ENCODE assay signal across 8 cellular contexts in genomic region chr11:65574147-65574962, GRCh38. TPM values are rescaled to one million over a fixed set of nuclear protein-coding genes. Genes with fewer than 3 reads are reported as not detected.
DNase-seq lines count a peak whose midpoint lies in the region; ATAC-seq and TF ChIP-seq lines count a peak whose summit lies in the region.

No MANE protein-coding gene starts in this region.

- ATAC-seq in HG02623 (IDR thresholded peaks at IDR 0.05; ENCODE audit: unreplicated experiment), result peak; percentile 25
- peak; percentile 26 for ATAC-seq in activated B cell treated with CpG ODN at 0.5 μM for 24 hours (ENCODE audit: low read depth)
- ATAC-seq in HG02840 (IDR thresholded peaks at IDR 0.05; ENCODE audit: low FRiP score, unreplicated experiment), result no peak

- H3K4me3 ChIP-seq in GM12865 (ENCODE audit: low read depth, low read length) (peak overlapping the region; percentile 71), cardiac fibroblast (replicated peaks in 1 of 2; ENCODE audit: low read depth in 2 of 2, low read length in 2 of 2) (peak overlapping the region; percentile 66 to 74)

- no peaks in the 10 kb centered on the region for H3K9me3 Mint-ChIP-seq in activated B cell treated with CpG ODN at 0.5 μM for 24 hours

- POLR2A ChIA-PET in activated B cell treated with CpG ODN at 0.5 μM for 24 hours (lab: Charles Lee), result interaction anchor here (1.5 to 5.7 kb wide), 9 partner anchors 15 to 76 kb away, joined by 4 to 239 read pairs (median 30); partner anchors contain the start of genes KCNK7, MALAT1, MAP3K11 and PCNX3

- H3K27me3 Mint-ChIP-seq in activated B cell treated with CpG ODN at 0.5 μM for 24 hours, result no peaks in the 10 kb centered on the region

- peaks cover 74% of the 10 kb centered on the region for H3K4me1 Mint-ChIP-seq in activated B cell treated with CpG ODN at 0.5 μM for 24 hours

- TF ChIP-seq CTCF in GM12865 (IDR thresholded peaks at IDR 0.05; ENCODE audit: insufficient read depth, low read depth, low read length, missing control alignments) (peak; percentile 78), activated B cell treated with CpG ODN at 0.5 μM for 24 hours (IDR thresholded peaks at IDR 0.05) (peak; percentile 84), cardiac fibroblast (IDR thresholded peaks at IDR 0.05; ENCODE audit: low read depth, low read length) (peak; percentile 59)

- DNase-seq in GM12865 (ENCODE audit: low read depth) (peak; percentile 98), NCI-H2107 (lab: John Stamatoyannopoulos, UW) (peak; percentile 55), activated B cell treated with CpG ODN at 0.5 μM for 24 hours (peak; percentile 87), cardiac fibroblast (ENCODE audit: low read depth in 2 of 2) (peak; percentile 95 to 98), islet precursor cell (peak; percentile 98)
- peak; percentile 87 for DNase-seq in stimulated activated CD4-positive, alpha-beta T cell treated with anti-CD3 and anti-CD28 coated beads, Interleukin-12 subunit alpha, Interleukin-12 subunit beta, amount 100 ng/mL, for 4 hours

- H3K4me3 Mint-ChIP-seq in activated B cell treated with CpG ODN at 0.5 μM for 24 hours, result peak overlapping the region; percentile 91

- CTCF ChIA-PET in activated B cell treated with CpG ODN at 0.5 μM for 24 hours (lab: Charles Lee), result interaction anchor here (0.9 to 5.1 kb wide), 5 partner anchors 12 to 34 kb away, joined by 3 to 67 read pairs (median 5); partner anchors contain the start of gene KCNK7

- H3K27ac Mint-ChIP-seq in activated B cell treated with CpG ODN at 0.5 μM for 24 hours, result peak overlapping the region; percentile 93

- intact Hi-C loops in activated B cell treated with CpG ODN at 0.5 μM for 24 hours (cut with micrococcal nuclease), result loop anchor here (1.0 to 5.0 kb wide), 8 partner anchors 14 to 547 kb away; partner anchors contain the start of genes CFL1, PCNX3, SNX15 and SYVN1

- H3K36me3 Mint-ChIP-seq in activated B cell treated with CpG ODN at 0.5 μM for 24 hours (ENCODE audit: low read depth), result peaks cover 26% of the 10 kb centered on the region

RNA-seq across cellular contexts. Expression of gene EHBP1L1, which starts 1.5 kb away (rescaled TPM):
- 143 and 163 TPM in 2 replicates for total RNA-seq in activated B cell treated with CpG ODN at 0.5 μM for 24 hours

RNA-seq across cellular contexts. Expression of gene FAM89B, which starts 2.0 kb away (rescaled TPM):
- 19.1 and 21.6 TPM in 2 replicates for total RNA-seq in activated B cell treated with CpG ODN at 0.5 μM for 24 hours

RNA-seq across cellular contexts. Expression of gene ZNRD2, which starts 4.1 kb away (rescaled TPM):
- 40.9 and 41.0 TPM in 2 replicates for total RNA-seq in activated B cell treated with CpG ODN at 0.5 μM for 24 hours

RNA-seq across cellular contexts. Expression of gene LTBP3, which starts 16.2 kb away (rescaled TPM):
- 25.0 and 25.3 TPM in 2 replicates for total RNA-seq in activated B cell treated with CpG ODN at 0.5 μM for 24 hours

RNA-seq across cellular contexts. Expression of gene KCNK7, which starts 21.2 kb away (rescaled TPM):
- 1.0 and 1.1 TPM in 2 replicates for total RNA-seq in activated B cell treated with CpG ODN at 0.5 μM for 24 hours
